In genomic region chr2:42503291-42503690, GRCh38 we compare ENCODE assay signal across 21 cellular contexts. TPM values are rescaled to one million over a fixed set of nuclear protein-coding genes. Genes with fewer than 3 reads are reported as not detected.
A peak's percentile ranks its signal among the peaks of the same experiment; 100 is the strongest.
DNase-seq lines count a peak whose midpoint lies in the region; ATAC-seq, FAIRE-seq and TF ChIP-seq lines count a peak whose summit lies in the region.
"Had no signal": no experiment of that assay in that cellular context is flagged by ENCODE, and none has a peak within 500 bp of the region (broad histone marks: within the 10 kb centered on the region; RNA-seq: fewer than 3 reads in every experiment).

No MANE protein-coding gene starts in this region.

- H3K9ac ChIP-seq in endothelial cell of umbilical vein (replicated peaks; ENCODE audit: extremely low read depth, insufficient read depth, low read length): no peak overlapping the region

- H2AFZ ChIP-seq in endothelial cell of umbilical vein (ENCODE audit: low read depth, low read length): no peak overlapping the region

- H3K27ac ChIP-seq in endothelial cell of umbilical vein (ENCODE audit: insufficient read depth, low read depth, low read length) (no peak overlapping the region), testis (no peak overlapping the region)
- H3K27ac ChIP-seq: C4-2B had no signal

- FAIRE-seq in endothelial cell of umbilical vein (lab: Jason Lieb, UNC): peak; percentile 4

- intact Hi-C loops in endothelial cell of umbilical vein (cut with micrococcal nuclease): no loop called here
- intact Hi-C loops in testis (cut with DNase I; ENCODE audit: low total_unique reads): no loop called here
- intact Hi-C loops in mucosa of descending colon (cut with DNase I, micrococcal nuclease): no loop called here

- CTCF ChIA-PET in endothelial cell of umbilical vein (lab: Charles Lee): interaction anchor here (1.4 to 1.6 kb wide), 2 partner anchors 8 to 160 kb away, joined by 6 read pairs; no protein-coding TSS in a partner anchor

- POLR2A ChIA-PET in endothelial cell of umbilical vein (lab: Charles Lee): no interaction called here

- no peaks in the 10 kb centered on the region for H3K9me1 ChIP-seq in endothelial cell of umbilical vein (replicated peaks; ENCODE audit: control insufficient read depth, extremely low read depth, insufficient read depth, low read length)

- 60 to 84% methylated on average over 1 to 2 of the region's 2 CpGs for WGBS in testis, 2 donors

- BruUV-seq in endothelial cell of umbilical vein (replicated peaks; lab: Mats Ljungman, UMichigan): no TSS peak

- TF ChIP-seq CTCF in endothelial cell of umbilical vein (IDR thresholded peaks at IDR 0.05; ENCODE audit: extremely low read depth in 1 of 2, insufficient read depth in 1 of 2, low read depth in 1 of 2, low read length in 2 of 2) (no peak), testis (IDR thresholded peaks at IDR 0.05) (no peak), mucosa of descending colon (IDR thresholded peaks at IDR 0.05) (no peak)

- ATAC-seq in GM19351 (IDR thresholded peaks at IDR 0.05; ENCODE audit: unreplicated experiment) (no peak), mucosa of descending colon (no peak)

- H3K4me3 ChIP-seq in endothelial cell of umbilical vein (replicated peaks in 1 of 3; ENCODE audit: insufficient read depth in 1 of 3, low read depth in 1 of 3, low read length in 3 of 3): no peak overlapping the region
- no peak overlapping the region for H3K4me3 ChIP-seq in testis
- H3K4me3 ChIP-seq in mucosa of descending colon: no peak overlapping the region
- H3K4me3 ChIP-seq: MG63 had no signal

- H3K27me3 ChIP-seq in endothelial cell of umbilical vein (ENCODE audit: control insufficient read depth in 2 of 2, insufficient read depth in 2 of 2, low read length in 2 of 2) (no peaks in the 10 kb centered on the region), testis (no peaks in the 10 kb centered on the region)
- H3K27me3 ChIP-seq: MG63 had no signal

- H4K20me1 ChIP-seq in endothelial cell of umbilical vein (replicated peaks; ENCODE audit: control insufficient read depth, extremely low read depth, insufficient read depth, low read length): no peaks in the 10 kb centered on the region

- DNase-seq in Daoy (ENCODE audit: low read depth) (peak; percentile 41), NCI-H226 (peak; percentile 14), endothelial cell of umbilical vein (ENCODE audit: low read depth, low spot score) (no peak), testis (peak; percentile 8), mucosa of descending colon (no peak), 8988T (no peak)
- DNase-seq: AML-193, DMS53, EL, H7, Kasumi-1, MG63, NCI-H1417, NCI-H1694 treated with DMSO at 0.1 percent for 48 hours, NCI-H446 treated with DMSO at 0.1 percent for 48 hours, NCI-H526 treated with DMSO at 0.1 percent for 48 hours, OCI-M1, Right ventricle myocardium superior had no signal

- dilution Hi-C loops in endothelial cell of umbilical vein (cut with MboI; ENCODE audit: extremely low pct_ligation_motif_present, low sequenced_read_pairs): no loop called here

- no peak for TF ChIP-seq POLR2A in endothelial cell of umbilical vein (IDR thresholded peaks at IDR 0.05; ENCODE audit: low read depth, low read length)
- no peak for TF ChIP-seq POLR2A in testis (IDR thresholded peaks at IDR 0.05)

- no peaks in the 10 kb centered on the region for H3K9me3 ChIP-seq in endothelial cell of umbilical vein (replicated peaks; ENCODE audit: control insufficient read depth, insufficient read depth, low read length)
- no peaks in the 10 kb centered on the region for H3K9me3 ChIP-seq in testis
- no peaks in the 10 kb centered on the region for H3K9me3 ChIP-seq in mucosa of descending colon
- H3K9me3 ChIP-seq: MG63 had no signal

- no peak overlapping the region for H3K4me2 ChIP-seq in endothelial cell of umbilical vein (ENCODE audit: insufficient read depth, low read length)

- no peaks in the 10 kb centered on the region for H3K4me1 ChIP-seq in endothelial cell of umbilical vein (ENCODE audit: control insufficient read depth, extremely low read depth, insufficient read depth, low read length)
- H3K4me1 ChIP-seq in testis: no peaks in the 10 kb centered on the region
- H3K4me1 ChIP-seq in mucosa of descending colon (ENCODE audit: low read depth): no peaks in the 10 kb centered on the region

- H3K79me2 ChIP-seq in endothelial cell of umbilical vein (ENCODE audit: control insufficient read depth, insufficient read depth, low read length): no peaks in the 10 kb centered on the region

- H3K36me3 ChIP-seq in endothelial cell of umbilical vein (ENCODE audit: control insufficient read depth in 2 of 2, extremely low read depth in 1 of 2, insufficient read depth in 2 of 2, low read length in 2 of 2) (no peaks in the 10 kb centered on the region), testis (ENCODE audit: low read depth, missing control alignments) (no peaks in the 10 kb centered on the region), mucosa of descending colon (ENCODE audit: low read depth) (no peaks in the 10 kb centered on the region)
- H3K36me3 ChIP-seq: MG63 had no signal

TF ChIP-seq in endothelial cell of umbilical vein, 7 proteins besides CTCF, POLR2A, EP300 and RAD21:
- TF ChIP-seq FOS (IDR thresholded peaks at IDR 0.05; ENCODE audit: borderline replicate concordance, insufficient read depth, low read length): no peak
- no peak for TF ChIP-seq EZH2 (IDR thresholded peaks at IDR 0.05; ENCODE audit: borderline replicate concordance, low read depth, low read length, severe bottlenecking)
- no peak for TF ChIP-seq JUN (IDR thresholded peaks at IDR 0.05; ENCODE audit: borderline replicate concordance, insufficient read depth, insufficient read length, low read depth)
- TF ChIP-seq MAX (IDR thresholded peaks at IDR 0.05; ENCODE audit: insufficient read depth, insufficient read length): no peak
- TF ChIP-seq GATA2 (IDR thresholded peaks at IDR 0.05; ENCODE audit: insufficient read depth, insufficient read length, low read depth, low read length): no peak
- no peak for TF ChIP-seq MYC (IDR thresholded peaks at IDR 0.05; ENCODE audit: low read depth, low read length)
- TF ChIP-seq POLR2AphosphoS5 (IDR thresholded peaks at IDR 0.05; ENCODE audit: insufficient read depth, low read depth, low read length): no peak
TF ChIP-seq in endothelial cell of umbilical vein: peak in this region for 0.

RNA-seq across cellular contexts. Expression of gene KCNG3, which starts 9.5 kb away (rescaled TPM):
- total RNA-seq in Daoy (2014; rRNA removed; shearing (Covaris generic)): 0.06 and 1.0 TPM in 2 replicates
- total RNA-seq in endothelial cell of umbilical vein (0.15 TPM in 1 of 2 replicates, not detected in the other), testis (10 to 100 TPM; 11.3 to 12.4 TPM), mucosa of descending colon (1 to 10 TPM; 2.6 to 5.0 (median 3.2) TPM)
- polyA plus RNA-seq in endothelial cell of umbilical vein (not detected in 2 replicates), testis (ENCODE audit: insufficient read depth, low read depth, low replicate concordance) (1.2 TPM)
- polyA plus RNA-seq in endothelial cell of umbilical vein (2011; cell fraction: cytosol; rRNA removed): 0.01 TPM in 1 of 2 replicates, not detected in the other
- not detected in 2 replicates for polyA plus RNA-seq in endothelial cell of umbilical vein (2011; cell fraction: nucleus; rRNA removed)
- polyA plus RNA-seq in endothelial cell of umbilical vein (2012): 0.05 TPM in 1 of 2 replicates, not detected in the other
- 0.15 TPM in 1 of 2 replicates, not detected in the other for polyA minus RNA-seq in endothelial cell of umbilical vein
- polyA minus RNA-seq in endothelial cell of umbilical vein (2011; cell fraction: cytosol; rRNA and poly(A)+ RNA removed): not detected
- 0.19 TPM in 1 of 2 replicates, not detected in the other for polyA minus RNA-seq in endothelial cell of umbilical vein (2011; cell fraction: nucleus; rRNA and poly(A)+ RNA removed)
- total RNA-seq: Right ventricle myocardium superior had no signal
- polyA plus RNA-seq: AG04450 had no signal

Comparison
In these comparisons a context has a peak if more than half of its experiments do, and no peak if none do; other contexts are left out.
1. DNase-seq: peak in Daoy (single experiment), NCI-H226 (single experiment) and testis (single experiment); none in endothelial cell of umbilical vein (single experiment), mucosa of descending colon (0 of 3) and 8988T (single experiment).